ENCODE assay signal across 9 cellular contexts in genomic region chr6:144725731-144726522, GRCh38.
DNase-seq lines count a peak whose midpoint lies in the region; ATAC-seq lines count a peak whose summit lies in the region.
"Had no signal": no experiment of that assay in that cellular context is flagged by ENCODE, and none has a peak within 500 bp of the region (broad histone marks: within the 10 kb centered on the region; RNA-seq: fewer than 3 reads in every experiment).

No MANE protein-coding gene starts in this region.

- intact Hi-C loops in activated T-helper 1 cell treated with anti-CD3 and anti-CD28 coated beads, Interleukin-12 subunit alpha, Interleukin-12 subunit beta, Interleukin-2, Interleukin-4 antibody, amounts not matched to agents 30 ng/mL and 10 ng/mL and 1 ng/mL, durations not matched to agents 14 hours and 24 hours and 36 hours (cut with micrococcal nuclease) = loop anchor here (5.0 to 10.0 kb wide), 4 partner anchors 39 to 209 kb away; no protein-coding TSS in a partner anchor

- peak; percentile 77 for ATAC-seq in HG02852 (IDR thresholded peaks at IDR 0.05; ENCODE audit: unreplicated experiment)
- ATAC-seq: gastrocnemius medialis had no signal

- no peaks in the 10 kb centered on the region for H3K9me3 Mint-ChIP-seq in T-helper 1 cell treated with Interleukin-12 subunit alpha and Interleukin-12 subunit beta and Interleukin-4 antibody, amounts not matched to agents 30 μg/mL and 1 μg/mL, for 36 hours
- H3K9me3 Mint-ChIP-seq in activated T-helper 1 cell treated with anti-CD3 and anti-CD28 coated beads, Interleukin-12 subunit alpha, Interleukin-12 subunit beta, Interleukin-2, Interleukin-4 antibody, amounts not matched to agents 30 ng/mL and 10 ng/mL and 1 ng/mL, durations not matched to agents 14 hours and 24 hours and 36 hours = no peaks in the 10 kb centered on the region

- no peak for DNase-seq in T-helper 1 cell
- peak; percentile 62 for DNase-seq in activated CD8-positive, alpha-beta memory T cell treated with anti-CD3 and anti-CD28 coated beads for 24 hours
- peak; percentile 1 for DNase-seq in stimulated activated CD8-positive, alpha-beta memory T cell treated with anti-CD3 and anti-CD28 coated beads, Interleukin-12 subunit alpha, Interleukin-12 subunit beta, amount 100 ng/mL, for 24 hours (ENCODE audit: extremely low read depth)
- no peak for DNase-seq in activated T-helper 1 cell treated with anti-CD3 and anti-CD28 coated beads, Interleukin-12 subunit alpha, Interleukin-12 subunit beta, Interleukin-2, Interleukin-4 antibody, amounts not matched to agents 30 ng/mL and 10 ng/mL and 1 ng/mL, durations not matched to agents 14 hours and 24 hours and 36 hours (ENCODE audit: low spot score)
- no peak for DNase-seq in COR-L47 (lab: John Stamatoyannopoulos, UW)
- DNase-seq in cerebellum (ENCODE audit: low spot score) = no peak
- DNase-seq: gastrocnemius medialis had no signal

- peaks cover 16% of the 10 kb centered on the region for H3K4me1 Mint-ChIP-seq in T-helper 1 cell treated with Interleukin-12 subunit alpha and Interleukin-12 subunit beta and Interleukin-4 antibody, amounts not matched to agents 30 μg/mL and 1 μg/mL, for 36 hours (ENCODE audit: low read depth)
- H3K4me1 Mint-ChIP-seq in activated T-helper 1 cell treated with anti-CD3 and anti-CD28 coated beads, Interleukin-12 subunit alpha, Interleukin-12 subunit beta, Interleukin-2, Interleukin-4 antibody, amounts not matched to agents 30 ng/mL and 10 ng/mL and 1 ng/mL, durations not matched to agents 14 hours and 24 hours and 36 hours (ENCODE audit: low read depth) = peaks cover 56% of the 10 kb centered on the region

- H3K36me3 Mint-ChIP-seq in T-helper 1 cell treated with Interleukin-12 subunit alpha and Interleukin-12 subunit beta and Interleukin-4 antibody, amounts not matched to agents 30 μg/mL and 1 μg/mL, for 36 hours (ENCODE audit: low read depth) = peaks cover 15% of the 10 kb centered on the region
- peaks cover 17% of the 10 kb centered on the region for H3K36me3 Mint-ChIP-seq in activated T-helper 1 cell treated with anti-CD3 and anti-CD28 coated beads, Interleukin-12 subunit alpha, Interleukin-12 subunit beta, Interleukin-2, Interleukin-4 antibody, amounts not matched to agents 30 ng/mL and 10 ng/mL and 1 ng/mL, durations not matched to agents 14 hours and 24 hours and 36 hours (ENCODE audit: low read depth)

- peak overlapping the region; percentile 7 for H3K27ac Mint-ChIP-seq in T-helper 1 cell treated with Interleukin-12 subunit alpha and Interleukin-12 subunit beta and Interleukin-4 antibody, amounts not matched to agents 30 μg/mL and 1 μg/mL, for 36 hours
- H3K27ac Mint-ChIP-seq in activated T-helper 1 cell treated with anti-CD3 and anti-CD28 coated beads, Interleukin-12 subunit alpha, Interleukin-12 subunit beta, Interleukin-2, Interleukin-4 antibody, amounts not matched to agents 30 ng/mL and 10 ng/mL and 1 ng/mL, durations not matched to agents 14 hours and 24 hours and 36 hours = no peak overlapping the region

- no peaks in the 10 kb centered on the region for H3K27me3 Mint-ChIP-seq in T-helper 1 cell treated with Interleukin-12 subunit alpha and Interleukin-12 subunit beta and Interleukin-4 antibody, amounts not matched to agents 30 μg/mL and 1 μg/mL, for 36 hours (ENCODE audit: low read depth)
- H3K27me3 Mint-ChIP-seq in activated T-helper 1 cell treated with anti-CD3 and anti-CD28 coated beads, Interleukin-12 subunit alpha, Interleukin-12 subunit beta, Interleukin-2, Interleukin-4 antibody, amounts not matched to agents 30 ng/mL and 10 ng/mL and 1 ng/mL, durations not matched to agents 14 hours and 24 hours and 36 hours (ENCODE audit: insufficient read depth) = no peaks in the 10 kb centered on the region

- no peak overlapping the region for H3K4me3 Mint-ChIP-seq in T-helper 1 cell treated with Interleukin-12 subunit alpha and Interleukin-12 subunit beta and Interleukin-4 antibody, amounts not matched to agents 30 μg/mL and 1 μg/mL, for 36 hours
- H3K4me3 Mint-ChIP-seq in activated T-helper 1 cell treated with anti-CD3 and anti-CD28 coated beads, Interleukin-12 subunit alpha, Interleukin-12 subunit beta, Interleukin-2, Interleukin-4 antibody, amounts not matched to agents 30 ng/mL and 10 ng/mL and 1 ng/mL, durations not matched to agents 14 hours and 24 hours and 36 hours = no peak overlapping the region

Comparison
In these comparisons a context has a peak if more than half of its experiments do, and no peak if none do; other contexts are left out.
1. DNase-seq: peak in activated CD8-positive, alpha-beta memory T cell treated with anti-CD3 and anti-CD28 coated beads for 24 hours (single experiment) and stimulated activated CD8-positive, alpha-beta memory T cell treated with anti-CD3 and anti-CD28 coated beads, Interleukin-12 subunit alpha, Interleukin-12 subunit beta, amount 100 ng/mL, for 24 hours (single experiment); none in T-helper 1 cell (0 of 5), activated T-helper 1 cell treated with anti-CD3 and anti-CD28 coated beads, Interleukin-12 subunit alpha, Interleukin-12 subunit beta, Interleukin-2, Interleukin-4 antibody, amounts not matched to agents 30 ng/mL and 10 ng/mL and 1 ng/mL, durations not matched to agents 14 hours and 24 hours and 36 hours (single experiment), COR-L47 (single experiment) and cerebellum (single experiment).